In genomic region chr18:72984290-72984689, GRCh38 we compare ENCODE assay signal across 35 cellular contexts.
DNase-seq lines count a peak whose midpoint lies in the region; ATAC-seq, FAIRE-seq and TF ChIP-seq lines count a peak whose summit lies in the region.
"Had no signal": no experiment of that assay in that cellular context is flagged by ENCODE, and none has a peak within 500 bp of the region (broad histone marks: within the 10 kb centered on the region; RNA-seq: fewer than 3 reads in every experiment).

No MANE protein-coding gene starts in this region.

- no peaks in the 10 kb centered on the region for H3K27me3 ChIP-seq in bronchial epithelial cell (ENCODE audit: control insufficient read depth, insufficient read depth, low read length)
- no peaks in the 10 kb centered on the region for H3K27me3 ChIP-seq in foreskin keratinocyte
- no peaks in the 10 kb centered on the region for H3K27me3 ChIP-seq in CD4-positive, alpha-beta T cell (ENCODE audit: control insufficient read depth, insufficient read depth, low read length)
- no peaks in the 10 kb centered on the region for H3K27me3 ChIP-seq in Caco-2 (replicated peaks; ENCODE audit: control insufficient read depth, insufficient read depth, low read length)
- H3K27me3 ChIP-seq: BE2C; BLaER1; BLaER1 treated with 17β-estradiol and CSF1 and Interleukin-3, amounts not matched to agents 10 nM and 100 nM had no signal

- BruUV-seq in Calu3 (replicated peaks; lab: Mats Ljungman, UMichigan) (no TSS peak), Caco-2 (replicated peaks; lab: Mats Ljungman, UMichigan) (no TSS peak)

- peaks cover 6% of the 10 kb centered on the region for H3K9me3 Mint-ChIP-seq in CD4-positive, alpha-beta T cell
- H3K9me3 Mint-ChIP-seq in Calu3 (ENCODE audit: low read depth, unreplicated experiment) (no peaks in the 10 kb centered on the region), Caco-2 (ENCODE audit: unreplicated experiment) (no peaks in the 10 kb centered on the region)

- H3K4me3 Mint-ChIP-seq in CD4-positive, alpha-beta T cell, result no peak overlapping the region
- H3K4me3 Mint-ChIP-seq in Calu3 (ENCODE audit: low read depth, unreplicated experiment) (no peak overlapping the region), Caco-2 (ENCODE audit: unreplicated experiment) (no peak overlapping the region)
- H3K4me3 Mint-ChIP-seq: B cell; CD14-positive monocyte; CD4-positive, alpha-beta memory T cell; CD4-positive, CD25-positive, alpha-beta regulatory T cell; CD8-positive, alpha-beta memory T cell; CD8-positive, alpha-beta T cell had no signal

- POLR2A ChIA-PET in CD4-positive, alpha-beta T cell (lab: Charles Lee), result no interaction called here
- POLR2A ChIA-PET in Caco-2 (lab: Charles Lee), result no interaction called here

- no peak overlapping the region for H3K27ac ChIP-seq in foreskin keratinocyte
- H3K27ac ChIP-seq in CD4-positive, alpha-beta T cell (ENCODE audit: low read depth, low read length), result no peak overlapping the region
- H3K27ac ChIP-seq: 22Rv1; A549; BLaER1; BLaER1 treated with 17β-estradiol and CSF1 and Interleukin-3, amounts not matched to agents 10 nM and 100 nM; C4-2B had no signal

- TF ChIP-seq CTCF in D721Med (IDR thresholded peaks at IDR 0.05; ENCODE audit: insufficient read depth, missing control alignments), result no peak
- TF ChIP-seq CTCF in bronchial epithelial cell (IDR thresholded peaks at IDR 0.05; ENCODE audit: insufficient read depth, low read length, severe bottlenecking), result no peak
- TF ChIP-seq CTCF in epithelial cell of esophagus (IDR thresholded peaks at IDR 0.05; ENCODE audit: insufficient read depth, low read depth, low read length, missing control alignments), result no peak
- no peak for TF ChIP-seq CTCF in foreskin keratinocyte (conservative IDR thresholded peaks at IDR 0.05)
- no peak for TF ChIP-seq CTCF in CD4-positive, alpha-beta T cell (IDR thresholded peaks at IDR 0.05)
- no peak for TF ChIP-seq CTCF in Calu3 (IDR thresholded peaks at IDR 0.05; ENCODE audit: unreplicated experiment)
- TF ChIP-seq CTCF in Caco-2 (IDR thresholded peaks at IDR 0.05; ENCODE audit: insufficient read depth in 1 of 2, low read depth in 1 of 2, low read length in 1 of 2, severe bottlenecking in 1 of 2, unreplicated experiment in 1 of 2), result no peak

- intact Hi-C loops in CD4-positive, alpha-beta T cell (cut with DNase I, micrococcal nuclease), result no loop called here
- intact Hi-C loops in Calu3 (cut with micrococcal nuclease; ENCODE audit: unreplicated experiment), result no loop called here
- intact Hi-C loops in Caco-2 (cut with micrococcal nuclease; ENCODE audit: unreplicated experiment), result no loop called here

- DNase-seq in D721Med (ENCODE audit: insufficient read length, low spot score), result no peak
- DNase-seq in bronchial epithelial cell (ENCODE audit: low read depth), result peak; percentile 63
- peak; percentile 43 for DNase-seq in epithelial cell of esophagus (ENCODE audit: low read depth)
- peak; percentile 21 to 55 for DNase-seq in foreskin keratinocyte
- no peak for DNase-seq in CD4-positive, alpha-beta T cell
- no peak for DNase-seq in Calu3
- DNase-seq in Caco-2, result no peak
- DNase-seq: 8988T; ACHN; AML-193; BE2C; C1 segment of cervical spinal cord; CD4-positive, alpha-beta memory T cell; CD4-positive, CD25-positive, alpha-beta regulatory T cell; CD8-positive, alpha-beta memory T cell; CD8-positive, alpha-beta T cell; COR-L47; DMS 273 treated with DMSO at 0.1 percent for 48 hours; DMS153; DMS53; DMS79; DMS79 treated with DMSO at 0.1 percent for 48 hours; DND-41; EL; GDM1 had no signal

- no peak overlapping the region for H3K4me3 ChIP-seq in bronchial epithelial cell (ENCODE audit: low read depth, low read length)
- H3K4me3 ChIP-seq in epithelial cell of esophagus (ENCODE audit: low read length), result no peak overlapping the region
- H3K4me3 ChIP-seq in Caco-2 (ENCODE audit: low read depth, low read length), result no peak overlapping the region
- H3K4me3 ChIP-seq: A549; BLaER1; BLaER1 treated with 17β-estradiol and CSF1 and Interleukin-3, amounts not matched to agents 10 nM and 100 nM had no signal

- no peaks in the 10 kb centered on the region for H3K9me3 ChIP-seq in CD4-positive, alpha-beta T cell (ENCODE audit: control insufficient read depth, low read length)
- no peaks in the 10 kb centered on the region for H3K9me3 ChIP-seq in Caco-2
- H3K9me3 ChIP-seq: A549, BE2C had no signal

- ATAC-seq in foreskin keratinocyte (peak; percentile 52), HG03378 (IDR thresholded peaks at IDR 0.05; ENCODE audit: unreplicated experiment) (no peak)
- ATAC-seq in CD4-positive, alpha-beta T cell (ENCODE audit: poor library complexity), result no peak
- ATAC-seq: A549; CD8-positive, alpha-beta T cell had no signal

- FAIRE-seq in D721Med (lab: Jason Lieb, UNC) (peak; percentile 97), bronchial epithelial cell (lab: Jason Lieb, UNC) (no peak)
- FAIRE-seq: A204.1, A549, G401.6 had no signal

- no peaks in the 10 kb centered on the region for H3K4me1 Mint-ChIP-seq in CD4-positive, alpha-beta T cell (ENCODE audit: low read depth)
- H3K4me1 Mint-ChIP-seq in Calu3 (ENCODE audit: low read depth, unreplicated experiment) (no peaks in the 10 kb centered on the region), Caco-2 (ENCODE audit: low read depth, unreplicated experiment) (no peaks in the 10 kb centered on the region)
- H3K4me1 Mint-ChIP-seq: B cell; CD14-positive monocyte; CD4-positive, alpha-beta memory T cell; CD4-positive, CD25-positive, alpha-beta regulatory T cell; CD8-positive, alpha-beta memory T cell had no signal

- CTCF ChIA-PET in CD4-positive, alpha-beta T cell (lab: Charles Lee), result no interaction called here
- CTCF ChIA-PET in Calu3 (lab: Charles Lee) (no interaction called here), Caco-2 (lab: Charles Lee) (no interaction called here)

- no peak overlapping the region for H3K27ac Mint-ChIP-seq in CD4-positive, alpha-beta T cell
- H3K27ac Mint-ChIP-seq in Calu3 (ENCODE audit: unreplicated experiment) (no peak overlapping the region), Caco-2 (ENCODE audit: unreplicated experiment) (no peak overlapping the region)
- H3K27ac Mint-ChIP-seq: B cell; CD14-positive monocyte; CD4-positive, alpha-beta memory T cell; CD4-positive, CD25-positive, alpha-beta regulatory T cell; CD8-positive, alpha-beta memory T cell; CD8-positive, alpha-beta T cell had no signal

- H3K4me1 ChIP-seq in foreskin keratinocyte, result no peaks in the 10 kb centered on the region
- H3K4me1 ChIP-seq in Caco-2, result no peaks in the 10 kb centered on the region
- H3K4me1 ChIP-seq: A549; BE2C; BLaER1; BLaER1 treated with 17β-estradiol and CSF1 and Interleukin-3, amounts not matched to agents 10 nM and 100 nM had no signal

- no peaks in the 10 kb centered on the region for H3K27me3 Mint-ChIP-seq in CD4-positive, alpha-beta T cell
- H3K27me3 Mint-ChIP-seq in Calu3 (ENCODE audit: unreplicated experiment), result no peaks in the 10 kb centered on the region
- H3K27me3 Mint-ChIP-seq in Caco-2 (ENCODE audit: insufficient read depth, unreplicated experiment), result no peaks in the 10 kb centered on the region
- H3K27me3 Mint-ChIP-seq: B cell; CD4-positive, alpha-beta memory T cell; CD4-positive, CD25-positive, alpha-beta regulatory T cell; CD8-positive, alpha-beta memory T cell had no signal

- H3K36me3 ChIP-seq in bronchial epithelial cell (ENCODE audit: control insufficient read depth, insufficient read depth, low read length), result no peaks in the 10 kb centered on the region
- no peaks in the 10 kb centered on the region for H3K36me3 ChIP-seq in Caco-2 (ENCODE audit: control insufficient read depth, insufficient read depth, low read length)
- H3K36me3 ChIP-seq: BE2C; BLaER1; BLaER1 treated with 17β-estradiol and CSF1 and Interleukin-3, amounts not matched to agents 10 nM and 100 nM had no signal

- H3K36me3 Mint-ChIP-seq in CD4-positive, alpha-beta T cell (ENCODE audit: low read depth), result no peaks in the 10 kb centered on the region
- H3K36me3 Mint-ChIP-seq in Calu3 (ENCODE audit: insufficient read depth, unreplicated experiment) (no peaks in the 10 kb centered on the region), Caco-2 (ENCODE audit: insufficient read depth, unreplicated experiment) (no peaks in the 10 kb centered on the region)
- H3K36me3 Mint-ChIP-seq: CD14-positive monocyte; CD4-positive, alpha-beta memory T cell; CD4-positive, CD25-positive, alpha-beta regulatory T cell; CD8-positive, alpha-beta memory T cell; CD8-positive, alpha-beta T cell had no signal

Comparison
In these comparisons a context has a peak if more than half of its experiments do, and no peak if none do; other contexts are left out.
1. DNase-seq: peak in bronchial epithelial cell (single experiment), epithelial cell of esophagus (single experiment) and foreskin keratinocyte (2 of 2); none in D721Med (single experiment), CD4-positive, alpha-beta T cell (0 of 10), Calu3 (single experiment) and Caco-2 (0 of 2).